Comparison of ENCODE assay signal across 10 cellular contexts in the genomic region with DNA sequence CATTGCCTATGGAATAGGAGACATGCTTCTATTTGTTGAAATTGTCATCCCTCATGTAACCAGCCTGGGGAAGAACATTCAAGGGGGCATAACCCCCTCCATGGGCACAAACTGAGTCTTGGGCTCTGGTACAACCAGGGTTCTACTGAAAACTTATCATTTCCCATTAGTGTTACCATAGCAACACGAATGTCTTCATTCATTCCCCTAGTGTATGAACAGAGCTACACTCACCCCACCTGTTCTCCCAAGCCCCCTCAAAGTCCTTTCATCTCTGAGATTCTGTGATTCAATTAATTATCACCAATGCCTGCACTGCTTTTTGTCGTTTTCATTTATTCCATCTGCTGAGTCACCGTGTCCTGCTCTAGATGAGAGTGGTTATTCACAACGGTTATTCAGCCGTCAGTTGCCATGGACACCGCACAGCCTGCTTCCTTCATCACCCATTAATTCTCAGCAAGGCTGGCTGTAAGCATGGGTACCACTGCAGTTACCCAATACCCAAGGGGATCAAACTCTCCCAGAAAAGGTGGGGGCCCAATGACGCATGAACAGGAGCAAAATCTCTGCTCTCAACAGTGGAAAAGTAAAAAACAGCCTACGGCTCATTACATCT. TPM values are rescaled to one million over a fixed set of nuclear protein-coding genes. Genes with fewer than 3 reads are reported as not detected.
DNase-seq lines count a peak whose midpoint lies in the region; ATAC-seq lines count a peak whose summit lies in the region.
"Had no signal": no experiment of that assay in that cellular context is flagged by ENCODE, and none has a peak within 500 bp of the region (broad histone marks: within the 10 kb centered on the region; RNA-seq: fewer than 3 reads in every experiment).

No MANE protein-coding gene starts in this region.

- H3K36me3 ChIP-seq in naive thymus-derived CD4-positive, alpha-beta T cell (ENCODE audit: control insufficient read depth in 2 of 3, insufficient read depth in 3 of 3, low read length in 3 of 3): no peaks in the 10 kb centered on the region
- H3K36me3 ChIP-seq: gastroesophageal sphincter, thoracic aorta had no signal

- intact Hi-C loops in naive thymus-derived CD4-positive, alpha-beta T cell (cut with micrococcal nuclease): no loop called here

- no peak overlapping the region for H3K4me3 ChIP-seq in naive thymus-derived CD4-positive, alpha-beta T cell (ENCODE audit: low read length)
- H3K4me3 ChIP-seq: gastroesophageal sphincter, thoracic aorta had no signal

- no peaks in the 10 kb centered on the region for H3K36me3 Mint-ChIP-seq in activated naive CD8-positive, alpha-beta T cell treated with anti-CD3 and anti-CD28 coated beads for 36 hours
- no peaks in the 10 kb centered on the region for H3K36me3 Mint-ChIP-seq in T-helper 2 cell treated with Interferon-gamma antibody and Interleukin-4, amounts not matched to agents 5 μg/mL and 100 μg/mL, for 36 hours (ENCODE audit: low read depth)
- H3K36me3 Mint-ChIP-seq in naive thymus-derived CD4-positive, alpha-beta T cell: no peaks in the 10 kb centered on the region

- no peak overlapping the region for H3K27ac ChIP-seq in naive thymus-derived CD4-positive, alpha-beta T cell (ENCODE audit: low read depth, low read length)
- H3K27ac ChIP-seq: gastroesophageal sphincter, thoracic aorta had no signal

- peaks cover 11% of the 10 kb centered on the region for H3K27me3 Mint-ChIP-seq in activated naive CD8-positive, alpha-beta T cell treated with anti-CD3 and anti-CD28 coated beads for 36 hours
- H3K27me3 Mint-ChIP-seq in T-helper 2 cell treated with Interferon-gamma antibody and Interleukin-4, amounts not matched to agents 5 μg/mL and 100 μg/mL, for 36 hours (ENCODE audit: low read depth): peaks cover 8% of the 10 kb centered on the region
- H3K27me3 Mint-ChIP-seq in naive thymus-derived CD4-positive, alpha-beta T cell: peaks cover 0 to 18% (median 4%) of the 10 kb centered on the region in 5 donors

- H3K27ac Mint-ChIP-seq in activated naive CD8-positive, alpha-beta T cell treated with anti-CD3 and anti-CD28 coated beads for 36 hours: no peak overlapping the region
- no peak overlapping the region for H3K27ac Mint-ChIP-seq in T-helper 2 cell treated with Interferon-gamma antibody and Interleukin-4, amounts not matched to agents 5 μg/mL and 100 μg/mL, for 36 hours
- H3K27ac Mint-ChIP-seq in naive thymus-derived CD4-positive, alpha-beta T cell: no peak overlapping the region

- H3K4me1 ChIP-seq in naive thymus-derived CD4-positive, alpha-beta T cell (ENCODE audit: control insufficient read depth in 2 of 2, insufficient read depth in 2 of 2, low read length in 2 of 2): no peaks in the 10 kb centered on the region

- POLR2A ChIA-PET in naive thymus-derived CD4-positive, alpha-beta T cell (lab: Charles Lee): no interaction called here

- no peak for ATAC-seq in naive thymus-derived CD4-positive, alpha-beta T cell
- no peak for ATAC-seq in HG02973 (IDR thresholded peaks at IDR 0.05; ENCODE audit: unreplicated experiment)
- ATAC-seq: gastroesophageal sphincter had no signal

- H3K9me3 Mint-ChIP-seq in activated naive CD8-positive, alpha-beta T cell treated with anti-CD3 and anti-CD28 coated beads for 36 hours: no peaks in the 10 kb centered on the region
- H3K9me3 Mint-ChIP-seq in T-helper 2 cell treated with Interferon-gamma antibody and Interleukin-4, amounts not matched to agents 5 μg/mL and 100 μg/mL, for 36 hours: no peaks in the 10 kb centered on the region
- H3K9me3 Mint-ChIP-seq in naive thymus-derived CD4-positive, alpha-beta T cell: peaks cover 0 to 3% (median 0%) of the 10 kb centered on the region in 11 donors

- H3K4me1 Mint-ChIP-seq in activated naive CD8-positive, alpha-beta T cell treated with anti-CD3 and anti-CD28 coated beads for 36 hours: peaks cover 4% of the 10 kb centered on the region
- peaks cover 4% of the 10 kb centered on the region for H3K4me1 Mint-ChIP-seq in T-helper 2 cell treated with Interferon-gamma antibody and Interleukin-4, amounts not matched to agents 5 μg/mL and 100 μg/mL, for 36 hours (ENCODE audit: low read depth)
- peaks cover 0 to 5% (median 0%) of the 10 kb centered on the region in 7 donors for H3K4me1 Mint-ChIP-seq in naive thymus-derived CD4-positive, alpha-beta T cell

- DNase-seq in COR-L47 (lab: John Stamatoyannopoulos, UW) (peak; percentile 51), KBM-7 (peak; percentile 38), islet precursor cell (peak; percentile 55), cerebellar cortex (ENCODE audit: low spot score) (no peak)
- peak; percentile 36 for DNase-seq in activated naive CD8-positive, alpha-beta T cell treated with anti-CD3 and anti-CD28 coated beads for 36 hours
- DNase-seq in T-helper 2 cell treated with Interferon-gamma antibody and Interleukin-4, amounts not matched to agents 5 μg/mL and 100 μg/mL, for 36 hours (ENCODE audit: low spot score): no peak
- DNase-seq in naive thymus-derived CD4-positive, alpha-beta T cell: no peak

- no peaks in the 10 kb centered on the region for H3K9me3 ChIP-seq in naive thymus-derived CD4-positive, alpha-beta T cell (ENCODE audit: control insufficient read depth in 2 of 3, low read length in 3 of 3)
- H3K9me3 ChIP-seq: gastroesophageal sphincter, thoracic aorta had no signal

- CTCF ChIA-PET in naive thymus-derived CD4-positive, alpha-beta T cell (lab: Charles Lee): interaction anchor here (0.7 kb wide), 1 partner anchor 307 kb away, joined by 3 read pairs; no protein-coding TSS in a partner anchor

- in situ Hi-C loops in KBM-7 (cut with MboI; ENCODE audit: low pct_unique_long_range_greater_than_20kb, low sequenced_read_pairs): no loop called here

- H3K27me3 ChIP-seq in naive thymus-derived CD4-positive, alpha-beta T cell (ENCODE audit: control insufficient read depth in 2 of 2, insufficient read depth in 2 of 2, low read length in 2 of 2): no peaks in the 10 kb centered on the region

- H3K4me3 Mint-ChIP-seq in activated naive CD8-positive, alpha-beta T cell treated with anti-CD3 and anti-CD28 coated beads for 36 hours: no peak overlapping the region
- no peak overlapping the region for H3K4me3 Mint-ChIP-seq in T-helper 2 cell treated with Interferon-gamma antibody and Interleukin-4, amounts not matched to agents 5 μg/mL and 100 μg/mL, for 36 hours
- H3K4me3 Mint-ChIP-seq in naive thymus-derived CD4-positive, alpha-beta T cell: no peak overlapping the region

RNA-seq across cellular contexts. Expression of a gene that starts 1.6 kb away (rescaled TPM):
- total RNA-seq in activated naive CD8-positive, alpha-beta T cell treated with anti-CD3 and anti-CD28 coated beads for 36 hours: not detected
- total RNA-seq in naive thymus-derived CD4-positive, alpha-beta T cell: not detected
- not detected for polyA plus RNA-seq in naive thymus-derived CD4-positive, alpha-beta T cell
- total RNA-seq: gastroesophageal sphincter, thoracic aorta had no signal

RNA-seq across cellular contexts. Expression of a gene that starts 21.9 kb away (rescaled TPM):
- total RNA-seq in activated naive CD8-positive, alpha-beta T cell treated with anti-CD3 and anti-CD28 coated beads for 36 hours: 1,000 to 10,000 TPM; 1,196 to 1,277 TPM
- total RNA-seq in naive thymus-derived CD4-positive, alpha-beta T cell: 1,000 to 10,000 TPM in 2 of 5 experiments, 100 to 1,000 TPM in 3; 710 to 2,222 (median 934) TPM
- polyA plus RNA-seq in naive thymus-derived CD4-positive, alpha-beta T cell: 1,000 to 10,000 TPM in 1 of 2 donors, 100 to 1,000 TPM in 1; 774 to 1,284 TPM

RNA-seq across cellular contexts. Expression of a gene that starts 23.9 kb away (rescaled TPM):
- total RNA-seq in activated naive CD8-positive, alpha-beta T cell treated with anti-CD3 and anti-CD28 coated beads for 36 hours: under 1 TPM in 1 of 2 experiments, not detected in 1; 0.08 TPM
- under 1 TPM in 1 of 5 experiments, not detected in 4; 0.08 TPM for total RNA-seq in naive thymus-derived CD4-positive, alpha-beta T cell
- polyA plus RNA-seq in naive thymus-derived CD4-positive, alpha-beta T cell: not detected

Comparison
In these comparisons a context has a peak if more than half of its experiments do, and no peak if none do; other contexts are left out.
1. DNase-seq: peak in COR-L47 (single experiment), KBM-7 (single experiment), activated naive CD8-positive, alpha-beta T cell treated with anti-CD3 and anti-CD28 coated beads for 36 hours (single experiment) and islet precursor cell (single experiment); none in T-helper 2 cell treated with Interferon-gamma antibody and Interleukin-4, amounts not matched to agents 5 μg/mL and 100 μg/mL, for 36 hours (single experiment), cerebellar cortex (single experiment) and naive thymus-derived CD4-positive, alpha-beta T cell (0 of 9).